21 cellular contexts compared by ENCODE assay signal in genomic region chr17:72761431-72761830, GRCh38.
"Had no signal": no experiment of that assay in that cellular context is flagged by ENCODE, and none has a peak within 500 bp of the region (broad histone marks: within the 10 kb centered on the region; RNA-seq: fewer than 3 reads in every experiment).

No MANE protein-coding gene starts in this region.

- DNase-seq: KBM-7, MV-4-11, NCI-H1048, NCI-H1105, NCI-H1417, NCI-H1436 treated with DMSO at 0.1 percent for 48 hours, NCI-H1694, NCI-H187 treated with DMSO at 0.1 percent for 48 hours, NCI-H2029 treated with DMSO at 0.1 percent for 48 hours, NCI-H2171 treated with DMSO at 0.1 percent for 48 hours, NCI-H2227 treated with DMSO at 0.1 percent for 48 hours, NCI-H524, NCI-H526 treated with DMSO at 0.1 percent for 48 hours, NCI-H748 treated with DMSO at 0.1 percent for 48 hours, PC-3, SHP77, SK-N-SH, SW 1271 had no signal

- H3K9me3 ChIP-seq: SK-N-SH had no signal

- ATAC-seq: Panc1, PC-3 had no signal

- H3K27ac ChIP-seq: HL-60, RWPE1 had no signal
